8 cellular contexts compared by ENCODE assay signal in the genomic region with DNA sequence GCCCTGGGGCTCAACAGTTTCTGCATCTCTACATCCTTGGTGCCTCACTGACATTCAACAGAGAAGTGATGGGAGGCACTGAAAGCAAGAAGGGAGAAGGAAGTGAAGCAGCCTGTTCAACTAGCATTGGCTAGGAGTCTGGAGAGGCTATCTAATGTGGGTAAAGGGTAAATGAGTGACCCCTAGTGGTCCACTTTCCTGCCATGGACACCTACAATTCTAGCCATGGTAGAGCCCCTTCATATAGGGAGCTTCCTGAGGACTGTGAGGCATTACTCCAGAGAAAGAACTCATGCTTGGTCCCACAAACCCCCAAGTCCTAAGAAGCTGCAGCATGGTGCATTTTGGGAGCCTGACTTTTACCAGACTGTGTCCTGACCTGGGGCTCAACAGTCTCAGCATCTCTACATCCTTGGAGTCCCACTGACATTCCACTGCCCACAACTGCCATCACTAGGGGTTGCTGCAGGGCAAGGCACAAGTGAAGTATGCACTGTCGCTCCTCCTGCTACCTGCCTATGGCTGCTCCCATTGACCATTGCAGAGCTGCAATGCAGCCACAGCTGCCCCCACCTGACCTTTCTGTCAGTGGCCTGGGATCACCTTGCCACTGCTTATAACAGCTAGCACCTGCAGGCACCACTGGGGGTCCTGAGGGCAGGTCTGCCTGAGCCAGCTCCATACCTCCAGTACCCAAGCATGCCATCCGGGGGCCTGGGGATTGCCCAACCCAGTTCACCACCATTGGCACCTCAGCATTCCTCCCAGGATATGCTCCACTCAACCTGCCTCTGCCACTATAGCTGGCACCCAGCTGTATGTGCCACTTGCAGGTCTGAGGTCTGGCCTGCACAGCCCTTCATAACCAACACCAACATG. TPM values are rescaled to one million over a fixed set of nuclear protein-coding genes. Genes with fewer than 3 reads are reported as not detected.
DNase-seq lines count a peak whose midpoint lies in the region; ATAC-seq and TF ChIP-seq lines count a peak whose summit lies in the region.

No MANE protein-coding gene starts in this region.

- H3K4me3 Mint-ChIP-seq in activated T-cell treated with anti-CD3 and anti-CD28 coated beads, Interleukin-2, amount 50 U/mL, for 4 hours = no peak overlapping the region
- H3K4me3 Mint-ChIP-seq in activated T-cell treated with anti-CD3 and anti-CD28 coated beads, Interleukin-2, amount 50 U/mL, for 24 hours = no peak overlapping the region
- H3K4me3 Mint-ChIP-seq in Calu3 (ENCODE audit: low read depth, unreplicated experiment) = no peak overlapping the region

- H3K4me1 Mint-ChIP-seq in activated T-cell treated with anti-CD3 and anti-CD28 coated beads, Interleukin-2, amount 50 U/mL, for 4 hours (ENCODE audit: low read depth) = peaks cover 29% of the 10 kb centered on the region
- H3K4me1 Mint-ChIP-seq in activated T-cell treated with anti-CD3 and anti-CD28 coated beads, Interleukin-2, amount 50 U/mL, for 24 hours (ENCODE audit: low read depth) = peaks cover 35% of the 10 kb centered on the region
- H3K4me1 Mint-ChIP-seq in Calu3 (ENCODE audit: low read depth, unreplicated experiment) = no peaks in the 10 kb centered on the region

- H3K36me3 Mint-ChIP-seq in activated T-cell treated with anti-CD3 and anti-CD28 coated beads, Interleukin-2, amount 50 U/mL, for 4 hours (ENCODE audit: insufficient read depth) = no peaks in the 10 kb centered on the region
- no peaks in the 10 kb centered on the region for H3K36me3 Mint-ChIP-seq in activated T-cell treated with anti-CD3 and anti-CD28 coated beads, Interleukin-2, amount 50 U/mL, for 24 hours (ENCODE audit: low read depth)
- H3K36me3 Mint-ChIP-seq in Calu3 (ENCODE audit: insufficient read depth, unreplicated experiment) = no peaks in the 10 kb centered on the region

- peaks cover 22% of the 10 kb centered on the region for H3K9me3 Mint-ChIP-seq in activated T-cell treated with anti-CD3 and anti-CD28 coated beads, Interleukin-2, amount 50 U/mL, for 4 hours
- H3K9me3 Mint-ChIP-seq in activated T-cell treated with anti-CD3 and anti-CD28 coated beads, Interleukin-2, amount 50 U/mL, for 24 hours = peaks cover 22% of the 10 kb centered on the region
- H3K9me3 Mint-ChIP-seq in Calu3 (ENCODE audit: low read depth, unreplicated experiment) = peaks cover 10% of the 10 kb centered on the region

- H3K27ac Mint-ChIP-seq in activated T-cell treated with anti-CD3 and anti-CD28 coated beads, Interleukin-2, amount 50 U/mL, for 24 hours = no peak overlapping the region
- no peak overlapping the region for H3K27ac Mint-ChIP-seq in Calu3 (ENCODE audit: unreplicated experiment)

- CTCF ChIA-PET in Calu3 (lab: Charles Lee) = no interaction called here

- DNase-seq in activated T-cell treated with anti-CD3 and anti-CD28 coated beads, Interleukin-2, amount 50 U/mL, for 4 hours = no peak
- DNase-seq in activated T-cell treated with anti-CD3 and anti-CD28 coated beads, Interleukin-2, amount 50 U/mL, for 24 hours = no peak
- peak; percentile 37 for DNase-seq in NCI-H526 treated with DMSO at 0.1 percent for 48 hours (lab: John Stamatoyannopoulos, UW)
- DNase-seq in epidermal melanocyte (ENCODE audit: insufficient read length, low spot score) = peak; percentile 41
- DNase-seq in pons (ENCODE audit: low spot score) = peak; percentile 62
- no peak for DNase-seq in ecto neural progenitor cell (ENCODE audit: low spot score)
- DNase-seq in AG20443 (ENCODE audit: low spot score) = no peak
- DNase-seq in Calu3 = no peak

- no peak for TF ChIP-seq CTCF in Calu3 (IDR thresholded peaks at IDR 0.05; ENCODE audit: unreplicated experiment)

- no peaks in the 10 kb centered on the region for H3K27me3 Mint-ChIP-seq in activated T-cell treated with anti-CD3 and anti-CD28 coated beads, Interleukin-2, amount 50 U/mL, for 4 hours (ENCODE audit: low read depth)
- no peaks in the 10 kb centered on the region for H3K27me3 Mint-ChIP-seq in activated T-cell treated with anti-CD3 and anti-CD28 coated beads, Interleukin-2, amount 50 U/mL, for 24 hours
- H3K27me3 Mint-ChIP-seq in Calu3 (ENCODE audit: unreplicated experiment) = no peaks in the 10 kb centered on the region

- intact Hi-C loops in Calu3 (cut with micrococcal nuclease; ENCODE audit: unreplicated experiment) = no loop called here

- BruUV-seq in Calu3 (replicated peaks; lab: Mats Ljungman, UMichigan) = no TSS peak

- ATAC-seq in activated T-cell treated with anti-CD3 and anti-CD28 coated beads, Interleukin-2, amount 50 U/mL, for 4 hours = peak; percentile 30 to 43

RNA-seq across cellular contexts. Expression of gene CDK6, which starts 44.1 kb away (rescaled TPM):
- 100 to 1,000 TPM; 310 to 350 (median 347) TPM for total RNA-seq in activated T-cell treated with anti-CD3 and anti-CD28 coated beads, Interleukin-2, amount 50 U/mL, for 4 hours
- total RNA-seq in Calu3 (2022) = 67.7 and 87.9 TPM in 2 replicates

Comparison
In these comparisons a context has a peak if more than half of its experiments do, and no peak if none do; other contexts are left out.
1. DNase-seq: peak in NCI-H526 treated with DMSO at 0.1 percent for 48 hours (single experiment), epidermal melanocyte (single experiment) and pons (single experiment); none in activated T-cell treated with anti-CD3 and anti-CD28 coated beads, Interleukin-2, amount 50 U/mL, for 4 hours (single experiment), activated T-cell treated with anti-CD3 and anti-CD28 coated beads, Interleukin-2, amount 50 U/mL, for 24 hours (single experiment), ecto neural progenitor cell (single experiment), AG20443 (single experiment) and Calu3 (single experiment).